10 cellular contexts compared by ENCODE assay signal in genomic region chr15:65940618-65940909, GRCh38.
DNase-seq lines count a peak whose midpoint lies in the region; ATAC-seq and TF ChIP-seq lines count a peak whose summit lies in the region.
"Had no signal": no experiment of that assay in that cellular context is flagged by ENCODE, and none has a peak within 500 bp of the region (broad histone marks: within the 10 kb centered on the region; RNA-seq: fewer than 3 reads in every experiment).

No MANE protein-coding gene starts in this region.

- no peaks in the 10 kb centered on the region for H3K9me3 Mint-ChIP-seq in progenitor cell of endocrine pancreas (ENCODE audit: low read depth)

- in situ Hi-C loops in mammary epithelial cell (cut with MboI; ENCODE audit: low sequenced_read_pairs in 2 of 2) = loop anchor here in 1 of 2 donors (25.0 kb wide), 1 partner anchor 347 kb away; the partner anchor contains the start of gene DIS3L

- H3K4me1 Mint-ChIP-seq in progenitor cell of endocrine pancreas (ENCODE audit: low read depth) = no peaks in the 10 kb centered on the region

- H4K20me1 ChIP-seq in mammary epithelial cell (ENCODE audit: insufficient read depth, low read length) = no peaks in the 10 kb centered on the region

- no peak overlapping the region for H3K9ac ChIP-seq in mammary epithelial cell (ENCODE audit: insufficient read depth, low read length)

- no peaks in the 10 kb centered on the region for H3K36me3 Mint-ChIP-seq in progenitor cell of endocrine pancreas (ENCODE audit: insufficient read depth)

- no peak overlapping the region for H3K27ac Mint-ChIP-seq in progenitor cell of endocrine pancreas

- no peaks in the 10 kb centered on the region for H3K9me3 ChIP-seq in mammary epithelial cell (replicated peaks; ENCODE audit: insufficient read depth, low read length)
- H3K9me3 ChIP-seq in left lung = no peaks in the 10 kb centered on the region
- H3K9me3 ChIP-seq: BE2C had no signal

- H3K4me1 ChIP-seq in mammary epithelial cell (ENCODE audit: insufficient read depth, low read length) = peaks cover 17% of the 10 kb centered on the region
- no peaks in the 10 kb centered on the region for H3K4me1 ChIP-seq in left lung

- peaks cover 6% of the 10 kb centered on the region for H3K27me3 Mint-ChIP-seq in progenitor cell of endocrine pancreas

- no peak overlapping the region for H3K4me3 ChIP-seq in mammary epithelial cell (replicated peaks in 1 of 3; ENCODE audit: insufficient read depth in 1 of 3, low read depth in 2 of 3, low read length in 3 of 3)
- no peak overlapping the region for H3K4me3 ChIP-seq in left lung
- H3K4me3 ChIP-seq: dorsolateral prefrontal cortex had no signal

- H3K36me3 ChIP-seq in mammary epithelial cell (ENCODE audit: insufficient read depth, low read length) (no peaks in the 10 kb centered on the region), left lung (no peaks in the 10 kb centered on the region)
- H3K36me3 ChIP-seq: BE2C had no signal

- H3K79me2 ChIP-seq in mammary epithelial cell (ENCODE audit: insufficient read depth, low read length) = no peaks in the 10 kb centered on the region

- no peak overlapping the region for H3K4me3 Mint-ChIP-seq in progenitor cell of endocrine pancreas (ENCODE audit: low read depth)

- H2AFZ ChIP-seq in mammary epithelial cell (ENCODE audit: low read depth, low read length) = no peak overlapping the region

- DNase-seq in COLO668 (lab: John Stamatoyannopoulos, UW; ENCODE audit: unreplicated experiment) = peak; percentile 55
- DNase-seq in HT1080 (ENCODE audit: low read depth) = peak; percentile 54
- peak; percentile 57 for DNase-seq in mammary epithelial cell
- no peak for DNase-seq in left lung
- DNase-seq in progenitor cell of endocrine pancreas (ENCODE audit: low spot score, unreplicated experiment) = no peak
- DNase-seq in middle frontal gyrus (ENCODE audit: extremely low spot score, low spot score) = no peak
- no peak for DNase-seq in NCI-H748 treated with DMSO at 0.1 percent for 48 hours (lab: John Stamatoyannopoulos, UW)
- no peak for DNase-seq in UCSD-AML1 (lab: John Stamatoyannopoulos, UW; ENCODE audit: unreplicated experiment)
- DNase-seq: BE2C, dorsolateral prefrontal cortex had no signal

- CTCF ChIA-PET in mammary epithelial cell (lab: Charles Lee; ENCODE audit: low non-redundant PET) = no interaction called here

- intact Hi-C loops in mammary epithelial cell (cut with micrococcal nuclease) (no loop called here), left lung (cut with DNase I) (no loop called here)

- ATAC-seq in left lung = peak; percentile 60

- no peak for TF ChIP-seq CTCF in mammary epithelial cell (conservative IDR thresholded peaks at IDR 0.05 in 1 of 2, IDR thresholded peaks at IDR 0.05 in 1 of 2; ENCODE audit: extremely low read depth in 1 of 2, insufficient read depth in 1 of 2, low read depth in 1 of 2, low read length in 2 of 2)
- TF ChIP-seq CTCF in left lung (IDR thresholded peaks at IDR 0.05) = no peak
- TF ChIP-seq CTCF in progenitor cell of endocrine pancreas (IDR thresholded peaks at IDR 0.05; ENCODE audit: unreplicated experiment) = no peak

- no TSS peak for BruUV-seq in mammary epithelial cell (replicated peaks; lab: Mats Ljungman, UMichigan)

- H3K27me3 ChIP-seq in mammary epithelial cell (ENCODE audit: insufficient read depth, low read length) = no peaks in the 10 kb centered on the region
- H3K27me3 ChIP-seq in left lung = no peaks in the 10 kb centered on the region
- H3K27me3 ChIP-seq: BE2C, dorsolateral prefrontal cortex had no signal

- no peak overlapping the region for H3K4me2 ChIP-seq in mammary epithelial cell (ENCODE audit: insufficient read depth, low read depth, low read length)

- dilution Hi-C loops in mammary epithelial cell (cut with HindIII; ENCODE audit: low sequenced_read_pairs) = no loop called here

- H3K27ac ChIP-seq in mammary epithelial cell (ENCODE audit: insufficient read depth, low read depth, low read length) = no peak overlapping the region
- peak overlapping the region in 1 of 2 donors; percentile 55 for H3K27ac ChIP-seq in left lung

Comparison
In these comparisons a context has a peak if more than half of its experiments do, and no peak if none do; other contexts are left out.
1. DNase-seq: peak in COLO668 (single experiment), HT1080 (single experiment) and mammary epithelial cell (single experiment); none in left lung (0 of 2), progenitor cell of endocrine pancreas (single experiment), middle frontal gyrus (single experiment), NCI-H748 treated with DMSO at 0.1 percent for 48 hours (single experiment) and UCSD-AML1 (single experiment).